ENCODE assay signal across 32 cellular contexts in genomic region chr11:47773882-47774281, GRCh38. TPM values are rescaled to one million over a fixed set of nuclear protein-coding genes. Genes with fewer than 3 reads are reported as not detected.
"Had no signal": no experiment of that assay in that cellular context is flagged by ENCODE, and none has a peak within 500 bp of the region (broad histone marks: within the 10 kb centered on the region; RNA-seq: fewer than 3 reads in every experiment).

No MANE protein-coding gene starts in this region.

- H3K27ac ChIP-seq: ascending aorta, breast epithelium, cardiac muscle cell, coronary artery, dorsolateral prefrontal cortex, foreskin keratinocyte, gastrocnemius medialis, WERI-Rb-1 had no signal

- H3K9me3 Mint-ChIP-seq: activated CD4-positive, alpha-beta memory T cell treated with anti-CD3 and anti-CD28 coated beads for 36 hours; activated CD4-positive, alpha-beta T cell treated with anti-CD3 and anti-CD28 coated beads, Interleukin-2, amount 10 ng/mL, durations not matched to agents 24 days and 14 days; activated T-cell treated with anti-CD3 and anti-CD28 coated beads, Interleukin-2, amount 50 U/mL, for 4 hours; activated T-helper 17 cell treated with anti-CD3 and anti-CD28 coated beads, Interleukin-2, amount 50 U/mL, for 72 hours; brain; central memory CD8-positive, alpha-beta T cell; dendritic cell treated with granulocyte-macrophage colony-stimulating factor and Interleukin-4, amounts not matched to agents 40 ng/mL and 50 ng/mL, for 4 days; endodermal cell; T-helper 2 cell treated with Interferon-gamma antibody and Interleukin-4, amounts not matched to agents 5 μg/mL and 100 μg/mL, for 36 hours had no signal

- ATAC-seq: activated CD4-positive, alpha-beta T cell treated with anti-CD3 and anti-CD28 coated beads for 36 hours; activated CD8-positive, alpha-beta T cell treated with anti-CD3 and anti-CD28 coated beads, Interleukin-2, amount 10 ng/mL, durations not matched to agents 7 days and 5 days; activated T-cell treated with anti-CD3 and anti-CD28 coated beads, Interleukin-2, amount 50 U/mL, for 4 hours; activated T-helper 17 cell treated with anti-CD3 and anti-CD28 coated beads, Interleukin-2, amount 50 U/mL, for 72 hours; esophagus mucosa; foreskin keratinocyte; gastrocnemius medialis; T-helper 17 cell had no signal

- H3K4me3 Mint-ChIP-seq: activated CD4-positive, alpha-beta memory T cell treated with anti-CD3 and anti-CD28 coated beads for 36 hours; activated CD4-positive, alpha-beta T cell treated with anti-CD3 and anti-CD28 coated beads for 36 hours; activated CD4-positive, alpha-beta T cell treated with anti-CD3 and anti-CD28 coated beads, Interleukin-2, amount 10 ng/mL, durations not matched to agents 24 days and 14 days; activated CD8-positive, alpha-beta T cell treated with anti-CD3 and anti-CD28 coated beads, Interleukin-2, amount 10 ng/mL, durations not matched to agents 7 days and 5 days; activated naive CD8-positive, alpha-beta T cell; activated T-cell treated with anti-CD3 and anti-CD28 coated beads, Interleukin-2, amount 50 U/mL, for 4 hours; activated T-helper 17 cell treated with anti-CD3 and anti-CD28 coated beads, Interleukin-2, amount 50 U/mL, for 72 hours; brain; central memory CD8-positive, alpha-beta T cell; dendritic cell treated with granulocyte-macrophage colony-stimulating factor and Interleukin-4, amounts not matched to agents 40 ng/mL and 50 ng/mL, for 4 days; endodermal cell; T-helper 2 cell treated with Interferon-gamma antibody and Interleukin-4, amounts not matched to agents 5 μg/mL and 100 μg/mL, for 36 hours had no signal

- DNase-seq: activated CD4-positive, alpha-beta memory T cell treated with anti-CD3 and anti-CD28 coated beads for 36 hours; activated CD4-positive, alpha-beta T cell treated with anti-CD3 and anti-CD28 coated beads for 36 hours; activated CD4-positive, alpha-beta T cell treated with anti-CD3 and anti-CD28 coated beads, Interleukin-2, amount 10 ng/mL, durations not matched to agents 24 days and 14 days; activated CD4-positive, CD25-positive, alpha-beta regulatory T cell; activated CD4-positive, CD25-positive, alpha-beta regulatory T cell treated with anti-CD3 and anti-CD28 coated beads, Interleukin-2, amount 50 U/mL, for 72 hours; activated CD8-positive, alpha-beta T cell treated with anti-CD3 and anti-CD28 coated beads, Interleukin-2, amount 10 ng/mL, durations not matched to agents 7 days and 5 days; activated effector memory CD4-positive, alpha-beta T cell treated with Interleukin-2 at 50 U/mL for 16 hours; activated gamma-delta T cell treated with Interleukin-2 at 50 U/mL for 16 hours; activated naive CD4-positive, alpha-beta T cell treated with anti-CD3 and anti-CD28 coated beads, Interleukin-2, amount 50 U/mL, for 16 hours; activated naive CD4-positive, alpha-beta T cell treated with Interleukin-2 at 50 U/mL for 16 hours; activated T-cell treated with anti-CD3 and anti-CD28 coated beads, Interleukin-2, amount 50 U/mL, for 4 hours; dorsolateral prefrontal cortex; effector memory CD4-positive, alpha-beta T cell; endodermal cell; foreskin keratinocyte; gastrocnemius medialis; glutamatergic neuron; T-helper 1 cell; T-helper 17 cell; T1000; WERI-Rb-1 had no signal

- H3K4me1 Mint-ChIP-seq: activated CD4-positive, alpha-beta T cell treated with anti-CD3 and anti-CD28 coated beads for 36 hours; activated T-helper 17 cell treated with anti-CD3 and anti-CD28 coated beads, Interleukin-2, amount 50 U/mL, for 72 hours; central memory CD8-positive, alpha-beta T cell; T-helper 17 cell had no signal

- H3K27ac Mint-ChIP-seq: activated CD4-positive, alpha-beta memory T cell treated with anti-CD3 and anti-CD28 coated beads for 36 hours; activated CD4-positive, alpha-beta T cell treated with anti-CD3 and anti-CD28 coated beads for 36 hours; activated CD4-positive, alpha-beta T cell treated with anti-CD3 and anti-CD28 coated beads, Interleukin-2, amount 10 ng/mL, durations not matched to agents 24 days and 14 days; activated CD8-positive, alpha-beta T cell treated with anti-CD3 and anti-CD28 coated beads, Interleukin-2, amount 10 ng/mL, durations not matched to agents 7 days and 5 days; activated naive CD8-positive, alpha-beta T cell; activated T-helper 17 cell treated with anti-CD3 and anti-CD28 coated beads, Interleukin-2, amount 50 U/mL, for 72 hours; brain; dendritic cell treated with granulocyte-macrophage colony-stimulating factor and Interleukin-4, amounts not matched to agents 40 ng/mL and 50 ng/mL, for 4 days; endodermal cell; T-helper 17 cell; T-helper 2 cell treated with Interferon-gamma antibody and Interleukin-4, amounts not matched to agents 5 μg/mL and 100 μg/mL, for 36 hours had no signal

- H3K4me1 ChIP-seq: ascending aorta, breast epithelium, foreskin keratinocyte, gastrocnemius medialis had no signal

- H3K4me3 ChIP-seq: ascending aorta, breast epithelium, cardiac muscle cell, coronary artery, dorsolateral prefrontal cortex, gastrocnemius medialis had no signal

- H3K27me3 Mint-ChIP-seq: activated CD4-positive, alpha-beta memory T cell treated with anti-CD3 and anti-CD28 coated beads for 36 hours; activated CD4-positive, alpha-beta T cell treated with anti-CD3 and anti-CD28 coated beads for 36 hours; activated CD4-positive, alpha-beta T cell treated with anti-CD3 and anti-CD28 coated beads, Interleukin-2, amount 10 ng/mL, durations not matched to agents 24 days and 14 days; activated naive CD8-positive, alpha-beta T cell; activated T-helper 17 cell treated with anti-CD3 and anti-CD28 coated beads, Interleukin-2, amount 50 U/mL, for 72 hours; brain; central memory CD8-positive, alpha-beta T cell; dendritic cell treated with granulocyte-macrophage colony-stimulating factor and Interleukin-4, amounts not matched to agents 40 ng/mL and 50 ng/mL, for 4 days; T-helper 17 cell had no signal

- H3K27me3 ChIP-seq: ascending aorta, breast epithelium, cardiac muscle cell, dorsolateral prefrontal cortex, foreskin keratinocyte, gastrocnemius medialis had no signal

- H3K9me3 ChIP-seq: ascending aorta, breast epithelium, gastrocnemius medialis had no signal

- H3K36me3 ChIP-seq: breast epithelium had no signal

RNA-seq across cellular contexts. Expression of gene AGBL2, which starts 58.7 kb away (rescaled TPM):
- total RNA-seq: ascending aorta, gastrocnemius medialis had no signal
